In genomic region chr4:53490965-53491622, GRCh38 we compare ENCODE assay signal across 10 cellular contexts.
DNase-seq lines count a peak whose midpoint lies in the region; ATAC-seq and TF ChIP-seq lines count a peak whose summit lies in the region.
"Had no signal": no experiment of that assay in that cellular context is flagged by ENCODE, and none has a peak within 500 bp of the region (broad histone marks: within the 10 kb centered on the region; RNA-seq: fewer than 3 reads in every experiment).

No MANE protein-coding gene starts in this region.

- DNase-seq in DND-41 = no peak
- peak; percentile 9 for DNase-seq in SK-N-DZ (ENCODE audit: low spot score)
- peak; percentile 98 for DNase-seq in fibroblast of the aortic adventitia (ENCODE audit: low read depth)
- no peak for DNase-seq in psoas muscle
- no peak for DNase-seq in activated CD4-positive, alpha-beta T cell treated with anti-CD3 and anti-CD28 coated beads for 48 hours
- no peak for DNase-seq in activated CD8-positive, alpha-beta memory T cell treated with anti-CD3 and anti-CD28 coated beads for 24 hours
- no peak for DNase-seq in hypothalamus (lab: John Stamatoyannopoulos, UW)

- H3K9me3 ChIP-seq in DND-41 (ENCODE audit: insufficient read depth, low read length, severe bottlenecking) (no peaks in the 10 kb centered on the region), psoas muscle (no peaks in the 10 kb centered on the region)

- H3K27ac ChIP-seq in DND-41 (ENCODE audit: low read length) = no peak overlapping the region
- H3K27ac ChIP-seq in psoas muscle = no peak overlapping the region
- H3K27ac ChIP-seq: SK-N-MC had no signal

- H3K36me3 ChIP-seq in DND-41 (ENCODE audit: insufficient read depth, low read length) (no peaks in the 10 kb centered on the region), psoas muscle (ENCODE audit: insufficient read depth in 1 of 2, low read depth in 1 of 2) (no peaks in the 10 kb centered on the region)

- H3K79me2 ChIP-seq in DND-41 (ENCODE audit: insufficient read depth, low read length) = no peaks in the 10 kb centered on the region

- intact Hi-C loops in psoas muscle (cut with DNase I) = loop anchor here (5.0 to 10.0 kb wide), 2 partner anchors 734 to 741 kb away; partner anchors contain the start of gene PDGFRA (in 1 of the 2)

- no peaks in the 10 kb centered on the region for H4K20me1 ChIP-seq in DND-41 (ENCODE audit: insufficient read depth, low read length)

- H3K4me1 ChIP-seq in DND-41 (ENCODE audit: insufficient read depth, low read length) = no peaks in the 10 kb centered on the region
- H3K4me1 ChIP-seq in psoas muscle = peaks cover 11% of the 10 kb centered on the region

- ATAC-seq in DND-41 (ENCODE audit: insufficient read depth, low read depth) = no peak
- peak; percentile 51 for ATAC-seq in HG03378 (IDR thresholded peaks at IDR 0.05; ENCODE audit: unreplicated experiment)
- peak in 3 of 4 donors; percentile 65 to 85 (median 65) for ATAC-seq in psoas muscle

- no peak overlapping the region for H2AFZ ChIP-seq in DND-41 (ENCODE audit: low read depth, low read length)

- WGBS in psoas muscle, 3 donors = 33 to 41% (median 34%) methylated on average over 3 of the region's 3 CpGs

- TF ChIP-seq CTCF in DND-41 (IDR thresholded peaks at IDR 0.05; ENCODE audit: borderline replicate concordance, extremely low read depth, low read length, poor library complexity, severe bottlenecking) (peak; percentile 40), fibroblast of the aortic adventitia (IDR thresholded peaks at IDR 0.05; ENCODE audit: insufficient read depth, low read length) (peak; percentile 76), psoas muscle (IDR thresholded peaks at IDR 0.05) (peak; percentile 71)

- H3K27me3 ChIP-seq in DND-41 (ENCODE audit: insufficient read depth, low read length, poor library complexity) = peaks cover 3% of the 10 kb centered on the region
- no peaks in the 10 kb centered on the region for H3K27me3 ChIP-seq in psoas muscle (ENCODE audit: insufficient read depth in 3 of 3, low read length in 2 of 3)

- H3K4me2 ChIP-seq in DND-41 (ENCODE audit: insufficient read depth, low read length) = no peak overlapping the region

- H3K9ac ChIP-seq in DND-41 (ENCODE audit: low read depth, low read length) = no peak overlapping the region

- H3K4me3 ChIP-seq in DND-41 (ENCODE audit: low read depth in 1 of 2, low read length in 2 of 2) = no peak overlapping the region
- no peak overlapping the region for H3K4me3 ChIP-seq in fibroblast of the aortic adventitia (ENCODE audit: low read depth, low read length)
- H3K4me3 ChIP-seq in psoas muscle = no peak overlapping the region
- H3K4me3 ChIP-seq: SK-N-MC, skin epidermis had no signal

Comparison
In these comparisons a context has a peak if more than half of its experiments do, and no peak if none do; other contexts are left out.
1. DNase-seq: peak in SK-N-DZ (single experiment) and fibroblast of the aortic adventitia (single experiment); none in DND-41 (single experiment), psoas muscle (0 of 2), activated CD4-positive, alpha-beta T cell treated with anti-CD3 and anti-CD28 coated beads for 48 hours (single experiment), activated CD8-positive, alpha-beta memory T cell treated with anti-CD3 and anti-CD28 coated beads for 24 hours (single experiment) and hypothalamus (0 of 51).
2. Peak in every context shown above with its lines, with median percentiles within 50 percentile points of each other: CTCF ChIP-seq.